In the genomic region with DNA sequence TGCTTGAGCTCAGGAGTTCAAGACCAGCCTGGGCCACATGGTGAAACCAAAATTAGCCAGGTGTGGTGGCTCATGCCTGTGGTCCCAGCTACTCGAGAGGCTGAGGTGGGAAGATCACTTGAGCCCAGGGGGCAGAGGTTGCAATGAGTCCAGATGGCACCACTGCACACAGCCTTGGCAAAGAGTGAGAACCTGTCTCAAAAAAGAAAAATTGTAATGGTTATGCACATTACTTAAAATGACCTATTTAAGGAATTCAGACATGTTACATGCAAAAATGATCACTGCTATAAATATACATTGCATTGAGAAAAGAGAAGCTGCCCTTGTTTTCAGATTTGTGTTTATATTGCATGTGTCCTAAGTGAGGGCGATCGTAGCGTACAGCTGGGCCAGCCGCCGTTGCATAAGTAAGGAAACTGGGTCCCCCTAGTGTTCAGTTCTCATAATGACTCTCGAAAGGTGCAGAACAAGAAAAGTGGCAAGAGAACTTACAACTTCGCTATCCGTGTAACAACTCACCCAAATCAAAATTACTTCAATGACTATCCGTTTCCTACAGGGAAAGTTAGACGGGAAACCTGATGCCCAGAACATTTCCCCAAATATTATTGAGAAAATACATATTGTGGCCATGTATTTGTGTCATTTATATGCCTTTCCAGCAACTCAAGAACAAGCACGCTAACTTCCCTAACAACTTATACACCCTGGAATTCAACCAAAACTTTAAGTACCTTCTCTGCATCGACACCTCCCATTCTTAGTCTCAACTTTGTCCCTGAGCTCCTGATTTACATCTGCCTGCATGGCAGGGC, we compare ENCODE assay signal across 8 cellular contexts. TPM values are rescaled to one million over a fixed set of nuclear protein-coding genes. Genes with fewer than 3 reads are reported as not detected.
DNase-seq lines count a peak whose midpoint lies in the region; ATAC-seq, FAIRE-seq and TF ChIP-seq lines count a peak whose summit lies in the region.
"Not testable (repeated sequence)": the region's sequence is repeated elsewhere in the genome, so short reads cannot be mapped to it uniquely, and the experiment has no call there.

No MANE protein-coding gene starts in this region.

- TF ChIP-seq CTCF in esophagus squamous epithelium (IDR thresholded peaks at IDR 0.05) (peak in 5 of 6 experiments; percentile 66 to 88 (median 83)), mucosa of descending colon (IDR thresholded peaks at IDR 0.05) (peak; percentile 33), stomach (IDR thresholded peaks at IDR 0.05) (peak in 5 of 7 experiments; percentile 54 to 76 (median 63))

- H3K4me1 ChIP-seq in GM23248 (ENCODE audit: insufficient read depth); mucosa of descending colon (ENCODE audit: low read depth): not testable (repeated sequence)
- H3K4me1 ChIP-seq in esophagus squamous epithelium (peaks cover 3 to 45% (median 15%) of the 10 kb centered on the region in 3 donors), stomach (peaks cover 8 to 59% (median 24%) of the 10 kb centered on the region in 4 donors)

- H3K4me1 Mint-ChIP-seq in activated T-cell treated with anti-CD3 and anti-CD28 coated beads, Interleukin-2, amount 50 U/mL, for 72 hours (ENCODE audit: low read depth) = peaks cover 42% of the 10 kb centered on the region

- H3K36me3 ChIP-seq in GM23248 (ENCODE audit: low read depth); esophagus squamous epithelium; mucosa of descending colon (ENCODE audit: low read depth); stomach: not testable (repeated sequence)

- H3K36me3 Mint-ChIP-seq in activated T-cell treated with anti-CD3 and anti-CD28 coated beads, Interleukin-2, amount 50 U/mL, for 72 hours (ENCODE audit: insufficient read depth in 2 of 2) = not testable (repeated sequence)

- not testable (repeated sequence) for H4K20me1 ChIP-seq in GM23248 (ENCODE audit: insufficient read depth)

- not testable (repeated sequence) for TF ChIP-seq POLR2A in esophagus squamous epithelium (IDR thresholded peaks at IDR 0.05); stomach (IDR thresholded peaks at IDR 0.05)

- not testable (repeated sequence) for TF ChIP-seq EP300 in stomach (IDR thresholded peaks at IDR 0.05)

- not testable (repeated sequence) for H3K9ac ChIP-seq in GM23248

- FAIRE-seq in RCC 7860 (lab: Jason Lieb, UNC) = peak; percentile 65

- peak; percentile 93 for DNase-seq in DMS 273 (lab: John Stamatoyannopoulos, UW; ENCODE audit: unreplicated experiment)
- DNase-seq in GM23248 = peak; percentile 61
- peak; percentile 56 for DNase-seq in NCI-H1092 (lab: John Stamatoyannopoulos, UW)
- DNase-seq in RCC 7860 (ENCODE audit: low spot score) = peak; percentile 49
- DNase-seq in activated T-cell treated with anti-CD3 and anti-CD28 coated beads, Interleukin-2, amount 50 U/mL, for 72 hours = peak; percentile 75 to 83
- DNase-seq in esophagus squamous epithelium (lab: John Stamatoyannopoulos, UW) = not testable (repeated sequence)
- peak in 1 of 3 donors; percentile 88 for DNase-seq in mucosa of descending colon
- DNase-seq in stomach = peak; percentile 56

- not testable (repeated sequence) for H3K9me2 ChIP-seq in GM23248 (ENCODE audit: insufficient read depth)

- not testable (repeated sequence) for H3K27ac Mint-ChIP-seq in activated T-cell treated with anti-CD3 and anti-CD28 coated beads, Interleukin-2, amount 50 U/mL, for 72 hours

- H3K4me2 ChIP-seq in GM23248 (ENCODE audit: unreplicated experiment) = peak overlapping the region; percentile 72

- H3K9me3 Mint-ChIP-seq in activated T-cell treated with anti-CD3 and anti-CD28 coated beads, Interleukin-2, amount 50 U/mL, for 72 hours = not testable (repeated sequence)

- not testable (repeated sequence) for H3K27ac ChIP-seq in GM23248
- peak overlapping the region in 3 of 4 donors; percentile 34 to 60 (median 56) for H3K27ac ChIP-seq in esophagus squamous epithelium
- H3K27ac ChIP-seq in stomach = peak overlapping the region in 2 of 5 donors; percentile 38 to 66

- peak overlapping the region in 1 of 2 donors; percentile 51 for H3K4me3 Mint-ChIP-seq in activated T-cell treated with anti-CD3 and anti-CD28 coated beads, Interleukin-2, amount 50 U/mL, for 72 hours

- in situ Hi-C loops in GM23248 (cut with MboI) = loop anchor here (25.0 kb wide), 1 partner anchor 99 kb away; no protein-coding TSS in a partner anchor

- peaks cover 20% of the 10 kb centered on the region for H3K27me3 ChIP-seq in GM23248 (replicated peaks; ENCODE audit: insufficient read depth)
- H3K27me3 ChIP-seq in esophagus squamous epithelium, stomach: not testable (repeated sequence)

- H3F3A ChIP-seq in GM23248 (ENCODE audit: insufficient read depth) = peaks cover 17% of the 10 kb centered on the region

- intact Hi-C loops in esophagus squamous epithelium (cut with DNase I) (loop anchor here (10.0 kb wide), 1 partner anchor 143 kb away; no protein-coding TSS in a partner anchor), mucosa of descending colon (cut with DNase I, micrococcal nuclease) (loop anchor here in 1 of 2 donors (10.0 kb wide), 1 partner anchor 143 kb away; no protein-coding TSS in a partner anchor)
- intact Hi-C loops in stomach (cut with DNase I; ENCODE audit: low total_unique reads) = not testable (repeated sequence)

- H3K27me3 Mint-ChIP-seq in activated T-cell treated with anti-CD3 and anti-CD28 coated beads, Interleukin-2, amount 50 U/mL, for 72 hours (ENCODE audit: low read depth) = not testable (repeated sequence)

- H3K79me2 ChIP-seq in GM23248 (ENCODE audit: insufficient read depth) = not testable (repeated sequence)

- H3K9me3 ChIP-seq in GM23248 (ENCODE audit: low read depth); esophagus squamous epithelium; mucosa of descending colon; stomach: not testable (repeated sequence)

- H3K4me3 ChIP-seq in GM23248 = peak overlapping the region; percentile 41; the same call in 1 of the 2 replicates
- H3K4me3 ChIP-seq in esophagus squamous epithelium = peak overlapping the region in 3 of 4 donors; percentile 14 to 44 (median 16)
- H3K4me3 ChIP-seq in mucosa of descending colon, stomach: not testable (repeated sequence)

- WGBS in GM23248 (ENCODE audit: low coverage in 1 of 2, low lambda C conversion rate in 2 of 2, missing lambda C conversion rate in 2 of 2), 2 experiments = 2% methylated on average over 13 of the region's 13 CpGs
- WGBS in esophagus squamous epithelium, 2 donors = 4 to 5% methylated on average over 13 of the region's 13 CpGs
- 2 to 5% (median 3%) methylated on average over 13 of the region's 13 CpGs for WGBS in stomach, 5 donors

- ATAC-seq in activated T-cell treated with anti-CD3 and anti-CD28 coated beads, Interleukin-2, amount 50 U/mL, for 72 hours (replicated peaks in 1 of 2) = peak; percentile 30 to 32
- peak; percentile 77 for ATAC-seq in mucosa of descending colon

- peak overlapping the region; percentile 18; the same call in 1 of the 2 replicates for H2AFZ ChIP-seq in GM23248

RNA-seq across cellular contexts. Expression of a gene that starts 42.5 kb away (rescaled TPM):
- 3.1 and 5.6 TPM in 2 replicates for total RNA-seq in GM23248 (2014; rRNA removed; shearing (Covaris generic))
- polyA plus RNA-seq in GM23248 (2016; fragmentation: Nextera tagmentation; extraction: Ambion mirVana) (3.0 and 5.7 TPM in 2 replicates), stomach (1 to 10 TPM; 1.6 to 3.3 (median 2.7) TPM)
- total RNA-seq in activated T-cell treated with anti-CD3 and anti-CD28 coated beads, Interleukin-2, amount 50 U/mL, for 72 hours = 10 to 100 TPM in 1 of 2 donors, 1 to 10 TPM in 1; 5.5 to 22.0 TPM
- total RNA-seq in esophagus squamous epithelium (1 to 10 TPM; 2.3 to 6.9 (median 3.8) TPM), mucosa of descending colon (10 to 100 TPM; 10.2 to 16.8 (median 13.1) TPM), stomach (10 to 100 TPM in 3 of 5 donors, 1 to 10 TPM in 2; 2.3 to 19.6 (median 10.5) TPM)

Comparison
In these comparisons a context has a peak if more than half of its experiments do, and no peak if none do; other contexts are left out.
1. CTCF ChIP-seq: peak in every context shown above with its lines; median percentile 83 in esophagus squamous epithelium; 63 in stomach; 33 in mucosa of descending colon.